ENCODE assay signal across 25 cellular contexts in genomic region chr5:156427315-156427714, GRCh38.
"Had no signal": no experiment of that assay in that cellular context is flagged by ENCODE, and none has a peak within 500 bp of the region (broad histone marks: within the 10 kb centered on the region; RNA-seq: fewer than 3 reads in every experiment).

No MANE protein-coding gene starts in this region.

- H3K36me3 ChIP-seq: ascending aorta, cardiac muscle cell, colonic mucosa had no signal

- H3K4me3 ChIP-seq: ascending aorta, cardiac muscle cell, colonic mucosa had no signal

- H3K27me3 ChIP-seq: ascending aorta, cardiac muscle cell, colonic mucosa had no signal

- H3K4me1 ChIP-seq: ascending aorta, colonic mucosa had no signal

- FAIRE-seq: TTC549 had no signal

- H3K27ac ChIP-seq: ascending aorta, cardiac muscle cell, colonic mucosa, KMS-11 had no signal

- H3K4me2 ChIP-seq: KMS-11 had no signal

- H3K9me3 ChIP-seq: colonic mucosa had no signal

- DNase-seq: activated CD4-positive, alpha-beta T cell treated with anti-CD3 and anti-CD28 coated beads for 36 hours; activated CD4-positive, alpha-beta T cell treated with anti-CD3 and anti-CD28 coated beads, Interleukin-2, amount 10 ng/mL, durations not matched to agents 7 days and 5 days; activated CD4-positive, alpha-beta T cell treated with anti-CD3 and anti-CD28 coated beads, Interleukin-2, amount 50 U/mL, for 48 hours; activated CD8-positive, alpha-beta T cell treated with anti-CD3 and anti-CD28 coated beads, Interleukin-2, amount 10 ng/mL, durations not matched to agents 7 days and 5 days; activated gamma-delta T cell; activated naive CD4-positive, alpha-beta T cell treated with Interleukin-2 at 50 U/mL for 16 hours; activated naive CD8-positive, alpha-beta T cell treated with anti-CD3 and anti-CD28 coated beads, Interleukin-2, amount 10 ng/mL, durations not matched to agents 7 days and 5 days; activated T-cell treated with anti-CD3 and anti-CD28 coated beads, Interleukin-2, amount 50 U/mL, for 24 hours; amygdala; colonic mucosa; NCI-H1092 treated with DMSO at 0.1 percent for 48 hours; NCI-H1417; NCI-H146; NCI-H187 treated with DMSO at 0.1 percent for 48 hours; NCI-H2081 treated with DMSO at 0.1 percent for 48 hours; NCI-H226; NCI-H524 treated with DMSO at 0.1 percent for 48 hours; SHP77 treated with DMSO at 0.1 percent for 48 hours; SW 1271; T-helper 1 cell; T1000 had no signal

- H3K9ac ChIP-seq: KMS-11 had no signal
